Comparison of ENCODE assay signal across 30 cellular contexts in genomic region chr2:36756438-36756837, GRCh38. TPM values are rescaled to one million over a fixed set of nuclear protein-coding genes. Genes with fewer than 3 reads are reported as not detected.
"Had no signal": no experiment of that assay in that cellular context is flagged by ENCODE, and none has a peak within 500 bp of the region (broad histone marks: within the 10 kb centered on the region; RNA-seq: fewer than 3 reads in every experiment).

No MANE protein-coding gene starts in this region.

- H3K4me3 ChIP-seq: breast epithelium had no signal

- H3K27me3 ChIP-seq: breast epithelium had no signal

- H3K9me3 ChIP-seq: breast epithelium had no signal

- H3K27ac ChIP-seq: breast epithelium, VCaP had no signal

- H3K4me1 ChIP-seq: breast epithelium had no signal

- FAIRE-seq: TTC549 had no signal

- DNase-seq: activated CD4-positive, alpha-beta memory T cell treated with anti-CD3 and anti-CD28 coated beads, Interleukin-2, amount 10 ng/mL, durations not matched to agents 7 days and 5 days; activated CD4-positive, alpha-beta T cell treated with anti-CD3 and anti-CD28 coated beads for 36 hours; activated CD4-positive, alpha-beta T cell treated with anti-CD3 and anti-CD28 coated beads, Interleukin-2, amount 50 U/mL, for 1 hour; activated gamma-delta T cell; activated naive CD4-positive, alpha-beta T cell treated with anti-CD3 and anti-CD28 coated beads for 36 hours; activated T-cell treated with anti-CD3 and anti-CD28 coated beads for 4 hours; activated T-cell treated with anti-CD3 and anti-CD28 coated beads, Interleukin-2, amount 50 U/mL, for 48 hours; amygdala; caudate nucleus; KG1; NCI-H1092; NCI-H1417 treated with DMSO at 0.1 percent for 48 hours; NCI-H1694; NCI-H2029; NCI-H2107; NCI-H2171 treated with DMSO at 0.1 percent for 48 hours; NCI-H226; NCI-H526; NCI-H774; RPMI8226; SHP77; T-cell; T-helper 2 cell; T1000 had no signal

- H3K36me3 ChIP-seq: breast epithelium had no signal

- ATAC-seq: activated CD4-positive, alpha-beta T cell treated with anti-CD3 and anti-CD28 coated beads for 36 hours; activated T-helper 17 cell treated with anti-CD3 and anti-CD28 coated beads, Interleukin-2, amount 50 U/mL, for 72 hours; T-cell had no signal

RNA-seq across cellular contexts. Expression of gene VIT, which starts 59.9 kb away (rescaled TPM):
- total RNA-seq: activated CD4-positive, alpha-beta memory T cell treated with anti-CD3 and anti-CD28 coated beads, Interleukin-2, amount 10 ng/mL, durations not matched to agents 7 days and 5 days; activated CD4-positive, alpha-beta T cell treated with anti-CD3 and anti-CD28 coated beads for 36 hours; activated CD8-positive, alpha-beta memory T cell treated with anti-CD3 and anti-CD28 coated beads for 36 hours; activated naive CD4-positive, alpha-beta T cell treated with anti-CD3 and anti-CD28 coated beads for 36 hours; activated T-helper 17 cell treated with anti-CD3 and anti-CD28 coated beads, Interleukin-2, amount 50 U/mL, for 72 hours; OCI-LY7 had no signal
